31 cellular contexts compared by ENCODE assay signal in genomic region chr5:91042856-91043255, GRCh38.
DNase-seq lines count a peak whose midpoint lies in the region; ATAC-seq, FAIRE-seq and TF ChIP-seq lines count a peak whose summit lies in the region.
"Had no signal": no experiment of that assay in that cellular context is flagged by ENCODE, and none has a peak within 500 bp of the region (broad histone marks: within the 10 kb centered on the region; RNA-seq: fewer than 3 reads in every experiment).

No MANE protein-coding gene starts in this region.

- H3K9ac ChIP-seq in PC-3 (ENCODE audit: low read length) (no peak overlapping the region), endothelial cell of umbilical vein (replicated peaks; ENCODE audit: extremely low read depth, insufficient read depth, low read length) (no peak overlapping the region)

- H2AFZ ChIP-seq in PC-3 (ENCODE audit: low read length) (no peak overlapping the region), endothelial cell of umbilical vein (ENCODE audit: low read depth, low read length) (peak overlapping the region; percentile 13)

- peaks cover 23% of the 10 kb centered on the region for H3K4me1 ChIP-seq in PC-3 (ENCODE audit: insufficient read depth, low read length)
- H3K4me1 ChIP-seq in endothelial cell of umbilical vein (ENCODE audit: control insufficient read depth, extremely low read depth, insufficient read depth, low read length), result peaks cover 2% of the 10 kb centered on the region
- H3K4me1 ChIP-seq: ascending aorta had no signal

- H3K4me2 ChIP-seq in PC-3 (ENCODE audit: low read length) (no peak overlapping the region), endothelial cell of umbilical vein (ENCODE audit: insufficient read depth, low read length) (no peak overlapping the region)

- dilution Hi-C loops in endothelial cell of umbilical vein (cut with MboI; ENCODE audit: extremely low pct_ligation_motif_present, low sequenced_read_pairs), result no loop called here

- TF ChIP-seq CTCF in PC-3 (conservative IDR thresholded peaks at IDR 0.05; ENCODE audit: low read depth, low read length), result no peak
- TF ChIP-seq CTCF in endothelial cell of umbilical vein (IDR thresholded peaks at IDR 0.05; ENCODE audit: extremely low read depth in 1 of 2, insufficient read depth in 1 of 2, low read depth in 1 of 2, low read length in 2 of 2), result no peak

- no peaks in the 10 kb centered on the region for H3K4me1 Mint-ChIP-seq in effector memory CD8-positive, alpha-beta T cell (ENCODE audit: low read depth in 2 of 2)
- H3K4me1 Mint-ChIP-seq: activated CD4-positive, alpha-beta T cell treated with anti-CD3 and anti-CD28 coated beads, Interleukin-2, amount 10 ng/mL, durations not matched to agents 7 days and 5 days; naive thymus-derived CD4-positive, alpha-beta T cell had no signal

- DNase-seq in HT-29 (ENCODE audit: low spot score) (peak; percentile 53), PC-3 (peak; percentile 48), endothelial cell of umbilical vein (ENCODE audit: low read depth, low spot score) (peak; percentile 81), pons (ENCODE audit: low spot score) (peak; percentile 28), DMS79 (lab: John Stamatoyannopoulos, UW) (no peak), SHP77 treated with DMSO at 0.1 percent for 48 hours (lab: John Stamatoyannopoulos, UW) (no peak)
- DNase-seq in effector memory CD8-positive, alpha-beta T cell, result no peak
- DNase-seq: activated CD4-positive, alpha-beta T cell treated with anti-CD3 and anti-CD28 coated beads, Interleukin-2, amount 10 ng/mL, durations not matched to agents 7 days and 5 days; activated T-cell treated with anti-CD3 and anti-CD28 coated beads, Interleukin-2, amount 50 U/mL, for 48 hours; effector memory CD4-positive, alpha-beta T cell; EL; heart left ventricle; KBM-7; kidney; midbrain; naive thymus-derived CD4-positive, alpha-beta T cell; NCI-H1105; NCI-H1930; NCI-H524 treated with DMSO at 0.1 percent for 48 hours; sigmoid colon; stimulated activated CD4-positive, alpha-beta T cell treated with anti-CD3 and anti-CD28 coated beads, Interleukin-12 subunit alpha, Interleukin-12 subunit beta, amount 100 ng/mL, for 4 hours; stimulated activated CD4-positive, alpha-beta T cell treated with anti-CD3 and anti-CD28 coated beads, Interleukin-2, amount 100 ng/mL, for 48 hours; T1000 had no signal

- no peaks in the 10 kb centered on the region; the same call in 1 of the 2 replicates for H3K9me2 ChIP-seq in PC-3 (replicated peaks; ENCODE audit: low read length)

- H3K27ac ChIP-seq in PC-3 (ENCODE audit: low read length) (peak overlapping the region; percentile 25), endothelial cell of umbilical vein (ENCODE audit: insufficient read depth, low read depth, low read length) (no peak overlapping the region)
- H3K27ac ChIP-seq: ascending aorta, C4-2B, cardiac muscle cell, coronary artery, heart left ventricle, sigmoid colon had no signal

- no peaks in the 10 kb centered on the region for H3F3A ChIP-seq in PC-3 (ENCODE audit: low read length, unreplicated experiment)

- intact Hi-C loops in PC-3 (cut with micrococcal nuclease) (no loop called here), endothelial cell of umbilical vein (cut with micrococcal nuclease) (no loop called here)

- no peak for FAIRE-seq in endothelial cell of umbilical vein (lab: Jason Lieb, UNC)
- FAIRE-seq: H54, kidney had no signal

- no peaks in the 10 kb centered on the region for H3K27me3 ChIP-seq in PC-3 (ENCODE audit: low read length)
- no peaks in the 10 kb centered on the region for H3K27me3 ChIP-seq in endothelial cell of umbilical vein (ENCODE audit: control insufficient read depth in 2 of 2, insufficient read depth in 2 of 2, low read length in 2 of 2)
- H3K27me3 ChIP-seq: ascending aorta, cardiac muscle cell, heart left ventricle, sigmoid colon, tibial nerve had no signal

- no peak overlapping the region for H3K27ac Mint-ChIP-seq in effector memory CD8-positive, alpha-beta T cell
- H3K27ac Mint-ChIP-seq: activated CD4-positive, alpha-beta T cell treated with anti-CD3 and anti-CD28 coated beads, Interleukin-2, amount 10 ng/mL, durations not matched to agents 7 days and 5 days; naive thymus-derived CD4-positive, alpha-beta T cell; progenitor cell of endocrine pancreas; WTC11 had no signal

- no peaks in the 10 kb centered on the region for H3K36me3 ChIP-seq in PC-3 (ENCODE audit: low read depth, low read length)
- H3K36me3 ChIP-seq in endothelial cell of umbilical vein (ENCODE audit: control insufficient read depth in 2 of 2, extremely low read depth in 1 of 2, insufficient read depth in 2 of 2, low read length in 2 of 2), result no peaks in the 10 kb centered on the region
- H3K36me3 ChIP-seq: ascending aorta, cardiac muscle cell, heart left ventricle, sigmoid colon, tibial nerve had no signal

- H3K9me3 ChIP-seq in PC-3 (ENCODE audit: low read length), result no peaks in the 10 kb centered on the region
- H3K9me3 ChIP-seq in endothelial cell of umbilical vein (replicated peaks; ENCODE audit: control insufficient read depth, insufficient read depth, low read length), result no peaks in the 10 kb centered on the region
- H3K9me3 ChIP-seq: ascending aorta, sigmoid colon had no signal

- H3K36me3 Mint-ChIP-seq in effector memory CD8-positive, alpha-beta T cell (ENCODE audit: insufficient read depth), result no peaks in the 10 kb centered on the region
- H3K36me3 Mint-ChIP-seq: naive thymus-derived CD4-positive, alpha-beta T cell had no signal

- H3K79me2 ChIP-seq in PC-3 (ENCODE audit: low read length), result no peaks in the 10 kb centered on the region
- no peaks in the 10 kb centered on the region for H3K79me2 ChIP-seq in endothelial cell of umbilical vein (ENCODE audit: control insufficient read depth, insufficient read depth, low read length)

- no peaks in the 10 kb centered on the region for H4K20me1 ChIP-seq in PC-3 (ENCODE audit: low read length)
- H4K20me1 ChIP-seq in endothelial cell of umbilical vein (replicated peaks; ENCODE audit: control insufficient read depth, extremely low read depth, insufficient read depth, low read length), result no peaks in the 10 kb centered on the region

- BruUV-seq in PC-3 (replicated peaks; lab: Mats Ljungman, UMichigan) (no TSS peak), endothelial cell of umbilical vein (replicated peaks; lab: Mats Ljungman, UMichigan) (no TSS peak)

- no peaks in the 10 kb centered on the region for H3K9me1 ChIP-seq in endothelial cell of umbilical vein (replicated peaks; ENCODE audit: control insufficient read depth, extremely low read depth, insufficient read depth, low read length)

- POLR2A ChIA-PET in PC-3 (lab: Charles Lee; ENCODE audit: unreplicated experiment), result no interaction called here
- POLR2A ChIA-PET in endothelial cell of umbilical vein (lab: Charles Lee), result interaction anchor here (0.6 kb wide), 1 partner anchor 482 kb away, joined by 4 read pairs; no protein-coding TSS in a partner anchor

- H3K4me3 ChIP-seq in PC-3 (ENCODE audit: low read length) (no peak overlapping the region), endothelial cell of umbilical vein (replicated peaks in 1 of 3; ENCODE audit: insufficient read depth in 1 of 3, low read depth in 1 of 3, low read length in 3 of 3) (no peak overlapping the region)
- H3K4me3 ChIP-seq: ascending aorta, cardiac muscle cell, coronary artery, heart left ventricle, sigmoid colon, tibial nerve had no signal

- H3K27me3 Mint-ChIP-seq in effector memory CD8-positive, alpha-beta T cell, result peaks cover 9 to 16% of the 10 kb centered on the region in 2 donors
- H3K27me3 Mint-ChIP-seq: progenitor cell of endocrine pancreas had no signal

- H3K4me3 Mint-ChIP-seq in effector memory CD8-positive, alpha-beta T cell, result no peak overlapping the region
- H3K4me3 Mint-ChIP-seq: activated CD4-positive, alpha-beta T cell treated with anti-CD3 and anti-CD28 coated beads, Interleukin-2, amount 10 ng/mL, durations not matched to agents 7 days and 5 days; naive thymus-derived CD4-positive, alpha-beta T cell; WTC11 had no signal

- no peak for TF ChIP-seq POLR2A in endothelial cell of umbilical vein (IDR thresholded peaks at IDR 0.05; ENCODE audit: low read depth, low read length)

- CTCF ChIA-PET in PC-3 (lab: Charles Lee) (interaction anchor here (0.5 kb wide), 1 partner anchor 632 kb away, joined by 3 read pairs; no protein-coding TSS in a partner anchor), endothelial cell of umbilical vein (lab: Charles Lee) (interaction anchor here (0.8 to 1.5 kb wide), 6 partner anchors 10 to 342 kb away, joined by 3 to 7 read pairs (median 5); no protein-coding TSS in a partner anchor)

- peak; percentile 94 for ATAC-seq in PC-3
- no peak for ATAC-seq in effector memory CD8-positive, alpha-beta T cell (replicated peaks)
- ATAC-seq: naive thymus-derived CD4-positive, alpha-beta T cell; WTC11 had no signal

- peaks cover 0 to 4% of the 10 kb centered on the region in 2 donors for H3K9me3 Mint-ChIP-seq in effector memory CD8-positive, alpha-beta T cell
- H3K9me3 Mint-ChIP-seq: activated CD4-positive, alpha-beta T cell treated with anti-CD3 and anti-CD28 coated beads, Interleukin-2, amount 10 ng/mL, durations not matched to agents 7 days and 5 days had no signal

TF ChIP-seq in endothelial cell of umbilical vein, 7 proteins besides CTCF, POLR2A, EP300 and RAD21:
- TF ChIP-seq POLR2AphosphoS5 (IDR thresholded peaks at IDR 0.05; ENCODE audit: insufficient read depth, low read depth, low read length) (no peak), MYC (IDR thresholded peaks at IDR 0.05; ENCODE audit: low read depth, low read length) (no peak), JUN (IDR thresholded peaks at IDR 0.05; ENCODE audit: borderline replicate concordance, insufficient read depth, insufficient read length, low read depth) (no peak), FOS (IDR thresholded peaks at IDR 0.05; ENCODE audit: borderline replicate concordance, insufficient read depth, low read length) (no peak), GATA2 (IDR thresholded peaks at IDR 0.05; ENCODE audit: insufficient read depth, insufficient read length, low read depth, low read length) (no peak), MAX (IDR thresholded peaks at IDR 0.05; ENCODE audit: insufficient read depth, insufficient read length) (no peak), EZH2 (IDR thresholded peaks at IDR 0.05; ENCODE audit: borderline replicate concordance, low read depth, low read length, severe bottlenecking) (no peak)

Comparison
In these comparisons a context has a peak if more than half of its experiments do, and no peak if none do; other contexts are left out.
1. DNase-seq: peak in HT-29 (single experiment), PC-3 (single experiment), endothelial cell of umbilical vein (single experiment) and pons (single experiment); none in DMS79 (single experiment), effector memory CD8-positive, alpha-beta T cell (0 of 3) and SHP77 treated with DMSO at 0.1 percent for 48 hours (single experiment).